21 cellular contexts compared by ENCODE assay signal in the genomic region with DNA sequence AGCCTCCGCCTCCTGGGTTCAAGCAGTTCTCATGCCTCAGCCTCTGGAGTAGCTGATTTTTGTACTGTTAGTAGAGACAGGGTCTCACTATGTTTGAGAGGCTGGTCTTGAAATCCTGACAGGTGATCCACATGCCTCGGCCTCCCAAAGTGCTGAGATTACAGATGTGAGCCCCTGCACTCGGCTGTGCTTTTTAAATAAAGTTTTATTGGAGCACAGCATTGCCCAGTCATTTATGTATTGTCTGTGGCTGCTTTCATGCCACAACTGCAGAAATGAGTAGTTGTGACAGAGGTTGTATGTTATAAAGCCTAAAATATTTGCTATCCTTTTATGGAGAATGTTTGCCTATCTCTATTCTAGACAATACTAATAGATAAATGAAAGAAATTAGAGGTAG.
DNase-seq lines count a peak whose midpoint lies in the region; ATAC-seq, FAIRE-seq and TF ChIP-seq lines count a peak whose summit lies in the region.
"Had no signal": no experiment of that assay in that cellular context is flagged by ENCODE, and none has a peak within 500 bp of the region (broad histone marks: within the 10 kb centered on the region; RNA-seq: fewer than 3 reads in every experiment).

No MANE protein-coding gene starts in this region.

- peak; percentile 12 for DNase-seq in activated CD4-positive, alpha-beta memory T cell treated with anti-CD3 and anti-CD28 coated beads for 36 hours
- no peak for DNase-seq in activated CD4-positive, alpha-beta memory T cell treated with anti-CD3 and anti-CD28 coated beads, Interleukin-2, amount 10 ng/mL, durations not matched to agents 7 days and 5 days
- DNase-seq in HepG2 (ENCODE audit: low spot score) (no peak), right lobe of liver (no peak), K562 (ENCODE audit: extremely low read depth in 1 of 4, low spot score in 3 of 4) (no peak), T-helper 9 cell (no peak), brain microvascular endothelial cell (no peak)
- DNase-seq: 8988T; Calu3; CD8-positive, alpha-beta T cell; DMS79 treated with DMSO at 0.1 percent for 48 hours; GF-D8; HFFc6 had no signal

- POLR2A ChIA-PET in activated CD4-positive, alpha-beta memory T cell treated with anti-CD3 and anti-CD28 coated beads for 36 hours (lab: Charles Lee): no interaction called here
- POLR2A ChIA-PET in activated CD4-positive, alpha-beta memory T cell treated with anti-CD3 and anti-CD28 coated beads, Interleukin-2, amount 10 ng/mL, durations not matched to agents 7 days and 5 days (lab: Charles Lee): interaction anchor here (0.6 to 1.1 kb wide), 2 partner anchors 20 to 35 kb away, joined by 3 to 4 read pairs; no protein-coding TSS in a partner anchor
- POLR2A ChIA-PET in HepG2 (lab: Yijun Ruan, JAX): no interaction called here
- POLR2A ChIA-PET in K562 (lab: Yijun Ruan, JAX): interaction anchor here (0.6 to 1.0 kb wide), 2 partner anchors 12 to 13 kb away, joined by 3 read pairs; no protein-coding TSS in a partner anchor

- TF ChIP-seq EP300 in HepG2 (IDR thresholded peaks at IDR 0.05; ENCODE audit: low read depth in 2 of 2, low read length in 2 of 2) (no peak), HepG2 (CRISPR knock-in tag; IDR thresholded peaks at IDR 0.05; ENCODE audit: borderline replicate concordance) (no peak), K562 (IDR thresholded peaks at IDR 0.05; ENCODE audit: low read length) (no peak)

- no peaks in the 10 kb centered on the region for H3K27me3 ChIP-seq in HepG2 (ENCODE audit: control insufficient read depth in 1 of 2, insufficient read depth in 2 of 2, low read length in 2 of 2)
- no peaks in the 10 kb centered on the region for H3K27me3 ChIP-seq in right lobe of liver
- no peaks in the 10 kb centered on the region for H3K27me3 ChIP-seq in K562 (ENCODE audit: control insufficient read depth in 2 of 2, insufficient read depth in 2 of 2, low read length in 2 of 2)
- no peaks in the 10 kb centered on the region for H3K27me3 ChIP-seq in brain microvascular endothelial cell (replicated peaks)
- H3K27me3 ChIP-seq: BLaER1 treated with 17β-estradiol and CSF1 and Interleukin-3, amounts not matched to agents 10 nM and 100 nM had no signal

- FAIRE-seq in HepG2 (lab: Jason Lieb, UNC) (no peak), K562 (lab: Jason Lieb, UNC) (no peak)
- FAIRE-seq: GM12891, HTR-8/SVneo had no signal

- no TSS peak for BruUV-seq in HepG2 (replicated peaks; lab: Mats Ljungman, UMichigan)
- no TSS peak for BruUV-seq in K562 (replicated peaks; lab: Mats Ljungman, UMichigan)

- TF ChIP-seq CTCF in HepG2 (CRISPR knock-in tag; IDR thresholded peaks at IDR 0.05) (no peak), right lobe of liver (IDR thresholded peaks at IDR 0.05) (no peak), K562 (IDR thresholded peaks at IDR 0.05 in 2 of 3, conservative IDR thresholded peaks at IDR 0.05 in 1 of 3; ENCODE audit: insufficient read depth in 2 of 3, low read depth in 1 of 3, low read length in 3 of 3) (no peak), brain microvascular endothelial cell (IDR thresholded peaks at IDR 0.05; ENCODE audit: low read depth, low read length, missing control alignments) (no peak)

- no peaks in the 10 kb centered on the region for H3K9me1 ChIP-seq in K562 (ENCODE audit: control insufficient read depth, insufficient read depth, low read length)

- in situ Hi-C loops in HepG2 (cut with HindIII; ENCODE audit: extremely low pct_ligation_motif_present, low pct_unique_long_range_greater_than_20kb): no loop called here
- in situ Hi-C loops in K562 (cut with MboI): no loop called here
- in situ Hi-C loops in brain microvascular endothelial cell (cut with HindIII; ENCODE audit: low pct_ligation_motif_present, low sequenced_read_pairs): no loop called here

- TF ChIP-seq RAD21 in HepG2 (CRISPR knock-in tag; IDR thresholded peaks at IDR 0.05) (no peak), K562 (CRISPR knock-in tag; conservative IDR thresholded peaks at IDR 0.05 in 1 of 2, IDR thresholded peaks at IDR 0.05 in 1 of 2) (no peak)

- no peaks in the 10 kb centered on the region for H4K20me1 ChIP-seq in HepG2 (ENCODE audit: insufficient read depth, low read length)
- H4K20me1 ChIP-seq in K562 (replicated peaks; ENCODE audit: control insufficient read depth, insufficient read depth, low read length): no peaks in the 10 kb centered on the region
- H4K20me1 ChIP-seq: BLaER1 treated with 17β-estradiol and CSF1 and Interleukin-3, amounts not matched to agents 10 nM and 100 nM had no signal

- CTCF ChIA-PET in activated CD4-positive, alpha-beta memory T cell treated with anti-CD3 and anti-CD28 coated beads for 36 hours (lab: Charles Lee): interaction anchor here (1.5 kb wide), 1 partner anchor 232 kb away, joined by 4 read pairs; no protein-coding TSS in a partner anchor
- CTCF ChIA-PET in activated CD4-positive, alpha-beta memory T cell treated with anti-CD3 and anti-CD28 coated beads, Interleukin-2, amount 10 ng/mL, durations not matched to agents 7 days and 5 days (lab: Charles Lee): no interaction called here
- CTCF ChIA-PET in HepG2 (lab: Yijun Ruan, JAX; ENCODE audit: low intra/inter-chr PET ratio, low total read pairs): no interaction called here
- CTCF ChIA-PET in K562 (lab: Yijun Ruan, JAX; ENCODE audit: low intra/inter-chr PET ratio): no interaction called here

- ATAC-seq in HepG2 (no peak), right lobe of liver (no peak), K562 (no peak), GM18511 (IDR thresholded peaks at IDR 0.05; ENCODE audit: unreplicated experiment) (no peak)
- ATAC-seq: CD8-positive, alpha-beta T cell; GM23338; HCT116 had no signal

- no peaks in the 10 kb centered on the region for H3K27me3 Mint-ChIP-seq in activated CD4-positive, alpha-beta memory T cell treated with anti-CD3 and anti-CD28 coated beads for 36 hours
- no peaks in the 10 kb centered on the region for H3K27me3 Mint-ChIP-seq in activated CD4-positive, alpha-beta memory T cell treated with anti-CD3 and anti-CD28 coated beads, Interleukin-2, amount 10 ng/mL, durations not matched to agents 7 days and 5 days
- H3K27me3 Mint-ChIP-seq: B cell, IgD-negative memory B cell had no signal

- H3K4me3 ChIP-seq in HepG2 (replicated peaks in 1 of 3; ENCODE audit: insufficient read depth in 1 of 3, low read depth in 2 of 3, low read length in 3 of 3): no peak overlapping the region
- no peak overlapping the region for H3K4me3 ChIP-seq in right lobe of liver
- H3K4me3 ChIP-seq in K562: no peak overlapping the region
- no peak overlapping the region for H3K4me3 ChIP-seq in brain microvascular endothelial cell (ENCODE audit: low read depth, low read length)
- H3K4me3 ChIP-seq: BLaER1 treated with 17β-estradiol and CSF1 and Interleukin-3, amounts not matched to agents 10 nM and 100 nM; GM23338 had no signal

- 61% methylated on average over 3 of the region's 3 CpGs for WGBS in HepG2 (ENCODE audit: low lambda C conversion rate)
- WGBS in right lobe of liver (ENCODE audit: insufficient coverage, low coverage, low lambda C conversion rate, missing lambda C conversion rate): 67% methylated on average over 3 of the region's 3 CpGs
- 41% methylated on average over 3 of the region's 3 CpGs for WGBS in K562 (ENCODE audit: insufficient coverage, low coverage, missing lambda C conversion rate)

- H3K4me1 ChIP-seq in HepG2 (ENCODE audit: insufficient read depth, low read length) (peaks cover 51% of the 10 kb centered on the region), right lobe of liver (peaks cover 0 to 32% (median 9%) of the 10 kb centered on the region in 4 donors), K562 (replicated peaks in 1 of 2; ENCODE audit: control insufficient read depth in 2 of 2, insufficient read depth in 2 of 2, low read length in 2 of 2) (no peaks in the 10 kb centered on the region)
- H3K4me1 ChIP-seq: BLaER1 treated with 17β-estradiol and CSF1 and Interleukin-3, amounts not matched to agents 10 nM and 100 nM had no signal

- no peak overlapping the region for H2AFZ ChIP-seq in HepG2 (ENCODE audit: low read length)
- H2AFZ ChIP-seq in K562 (ENCODE audit: low read depth, low read length): no peak overlapping the region
- H2AFZ ChIP-seq: GM23338 had no signal

- TF ChIP-seq POLR2A in HepG2 (IDR thresholded peaks at IDR 0.05; ENCODE audit: insufficient read depth in 1 of 2, low read depth in 2 of 2, low read length in 2 of 2) (no peak), right lobe of liver (IDR thresholded peaks at IDR 0.05) (no peak), K562 (conservative IDR thresholded peaks at IDR 0.05) (no peak)

- H3K36me3 ChIP-seq in HepG2 (replicated peaks in 1 of 2; ENCODE audit: control insufficient read depth in 1 of 2, insufficient read depth in 2 of 2, low read length in 2 of 2) (no peaks in the 10 kb centered on the region), right lobe of liver (no peaks in the 10 kb centered on the region), K562 (ENCODE audit: control insufficient read depth, insufficient read depth, low read length) (no peaks in the 10 kb centered on the region), brain microvascular endothelial cell (replicated peaks) (no peaks in the 10 kb centered on the region)

- H3K79me2 ChIP-seq in HepG2 (ENCODE audit: insufficient read depth, low read length) (no peaks in the 10 kb centered on the region), K562 (ENCODE audit: control insufficient read depth, insufficient read depth, low read length) (no peaks in the 10 kb centered on the region)

- H3K27ac ChIP-seq in HepG2 (ENCODE audit: extremely low read length, insufficient read depth, low read length) (no peak overlapping the region), right lobe of liver (no peak overlapping the region), K562 (ENCODE audit: extremely low read depth, low read depth, low read length) (no peak overlapping the region), brain microvascular endothelial cell (no peak overlapping the region)
- H3K27ac ChIP-seq: BLaER1 treated with 17β-estradiol and CSF1 and Interleukin-3, amounts not matched to agents 10 nM and 100 nM had no signal

- H3K4me3 Mint-ChIP-seq in activated CD4-positive, alpha-beta memory T cell treated with anti-CD3 and anti-CD28 coated beads for 36 hours: no peak overlapping the region
- no peak overlapping the region for H3K4me3 Mint-ChIP-seq in activated CD4-positive, alpha-beta memory T cell treated with anti-CD3 and anti-CD28 coated beads, Interleukin-2, amount 10 ng/mL, durations not matched to agents 7 days and 5 days
- H3K4me3 Mint-ChIP-seq: B cell; CD8-positive, alpha-beta T cell; GM23338; HFFc6; IgD-negative memory B cell had no signal

- H3K4me2 ChIP-seq in HepG2 (ENCODE audit: low read depth, low read length) (no peak overlapping the region), K562 (ENCODE audit: insufficient read depth, low read length) (no peak overlapping the region)
- H3K4me2 ChIP-seq: BLaER1 treated with 17β-estradiol and CSF1 and Interleukin-3, amounts not matched to agents 10 nM and 100 nM; GM23338 had no signal

- intact Hi-C loops in activated CD4-positive, alpha-beta memory T cell treated with anti-CD3 and anti-CD28 coated beads for 36 hours (cut with micrococcal nuclease): no loop called here
- intact Hi-C loops in HepG2 (cut with micrococcal nuclease; ENCODE audit: unreplicated experiment) (no loop called here), right lobe of liver (cut with DNase I) (no loop called here), K562 (cut with micrococcal nuclease) (no loop called here)

- H3K9ac ChIP-seq in HepG2 (ENCODE audit: insufficient read depth, low read depth, low read length) (no peak overlapping the region), K562 (ENCODE audit: insufficient read depth in 1 of 2, low read depth in 2 of 2, low read length in 2 of 2) (no peak overlapping the region)
- H3K9ac ChIP-seq: BLaER1 treated with 17β-estradiol and CSF1 and Interleukin-3, amounts not matched to agents 10 nM and 100 nM had no signal

- peaks cover 12% of the 10 kb centered on the region for H3K4me1 Mint-ChIP-seq in activated CD4-positive, alpha-beta memory T cell treated with anti-CD3 and anti-CD28 coated beads for 36 hours (ENCODE audit: low read depth)
- peaks cover 33% of the 10 kb centered on the region for H3K4me1 Mint-ChIP-seq in activated CD4-positive, alpha-beta memory T cell treated with anti-CD3 and anti-CD28 coated beads, Interleukin-2, amount 10 ng/mL, durations not matched to agents 7 days and 5 days
- H3K4me1 Mint-ChIP-seq: B cell had no signal

- H3K9me3 ChIP-seq in HepG2 (ENCODE audit: low read length): no peaks in the 10 kb centered on the region
- no peaks in the 10 kb centered on the region for H3K9me3 ChIP-seq in right lobe of liver
- no peaks in the 10 kb centered on the region for H3K9me3 ChIP-seq in K562 (replicated peaks; ENCODE audit: control insufficient read depth, insufficient read depth, low read depth, low read length)

- no peak overlapping the region for H3K27ac Mint-ChIP-seq in activated CD4-positive, alpha-beta memory T cell treated with anti-CD3 and anti-CD28 coated beads for 36 hours
- H3K27ac Mint-ChIP-seq in activated CD4-positive, alpha-beta memory T cell treated with anti-CD3 and anti-CD28 coated beads, Interleukin-2, amount 10 ng/mL, durations not matched to agents 7 days and 5 days: no peak overlapping the region
- H3K27ac Mint-ChIP-seq: B cell; CD8-positive, alpha-beta T cell; GM23338; HFFc6; IgD-negative memory B cell had no signal

- H3K36me3 Mint-ChIP-seq in activated CD4-positive, alpha-beta memory T cell treated with anti-CD3 and anti-CD28 coated beads for 36 hours: peaks cover 8% of the 10 kb centered on the region
- peaks cover 22% of the 10 kb centered on the region for H3K36me3 Mint-ChIP-seq in activated CD4-positive, alpha-beta memory T cell treated with anti-CD3 and anti-CD28 coated beads, Interleukin-2, amount 10 ng/mL, durations not matched to agents 7 days and 5 days (ENCODE audit: low read depth)

- H3K9me3 Mint-ChIP-seq in activated CD4-positive, alpha-beta memory T cell treated with anti-CD3 and anti-CD28 coated beads for 36 hours: peaks cover 9% of the 10 kb centered on the region
- H3K9me3 Mint-ChIP-seq in activated CD4-positive, alpha-beta memory T cell treated with anti-CD3 and anti-CD28 coated beads, Interleukin-2, amount 10 ng/mL, durations not matched to agents 7 days and 5 days: peaks cover 17% of the 10 kb centered on the region

Comparison
In these comparisons a context has a peak if more than half of its experiments do, and no peak if none do; other contexts are left out.
1. POLR2A ChIA-PET loops: an anchor here in activated CD4-positive, alpha-beta memory T cell treated with anti-CD3 and anti-CD28 coated beads, Interleukin-2, amount 10 ng/mL, durations not matched to agents 7 days and 5 days (0.6 to 1.1 kb wide) and K562 (0.6 to 1.0 kb wide); none called in activated CD4-positive, alpha-beta memory T cell treated with anti-CD3 and anti-CD28 coated beads for 36 hours and HepG2.